21 cellular contexts compared by ENCODE assay signal in the genomic region with DNA sequence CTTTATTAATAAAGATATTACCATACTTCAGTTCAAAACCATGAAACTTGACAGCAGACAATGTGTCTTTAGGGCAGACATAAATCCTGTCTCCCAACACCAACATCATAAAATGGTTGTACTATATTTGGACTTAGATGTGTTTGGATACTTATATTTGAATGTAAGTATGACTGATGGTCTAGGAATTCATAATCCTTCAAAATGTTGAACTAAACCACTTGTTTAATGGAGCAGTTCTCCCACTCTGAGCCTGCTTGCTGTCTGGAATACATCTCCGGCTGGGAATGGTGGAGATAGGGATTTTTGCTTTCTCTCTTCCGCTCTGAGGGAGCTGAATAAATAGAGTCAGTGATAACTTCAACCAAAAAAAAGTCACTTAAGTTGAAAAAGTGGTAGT. TPM values are rescaled to one million over a fixed set of nuclear protein-coding genes. Genes with fewer than 3 reads are reported as not detected.
DNase-seq lines count a peak whose midpoint lies in the region; FAIRE-seq and TF ChIP-seq lines count a peak whose summit lies in the region.
"Had no signal": no experiment of that assay in that cellular context is flagged by ENCODE, and none has a peak within 500 bp of the region (broad histone marks: within the 10 kb centered on the region; RNA-seq: fewer than 3 reads in every experiment).

No MANE protein-coding gene starts in this region.

- dilution Hi-C loops in endothelial cell of umbilical vein (cut with MboI; ENCODE audit: extremely low pct_ligation_motif_present, low sequenced_read_pairs) = no loop called here

- H3K4me3 ChIP-seq in SJSA1 (no peak overlapping the region), endothelial cell of umbilical vein (replicated peaks in 1 of 3; ENCODE audit: insufficient read depth in 1 of 3, low read depth in 1 of 3, low read length in 3 of 3) (no peak overlapping the region), Karpas-422 (ENCODE audit: low read length) (no peak overlapping the region)
- H3K4me3 ChIP-seq: BLaER1 treated with 17β-estradiol and CSF1 and Interleukin-3, amounts not matched to agents 10 nM and 100 nM had no signal

- no peaks in the 10 kb centered on the region for H3K9me1 ChIP-seq in endothelial cell of umbilical vein (replicated peaks; ENCODE audit: control insufficient read depth, extremely low read depth, insufficient read depth, low read length)

- CTCF ChIA-PET in endothelial cell of umbilical vein (lab: Charles Lee) = interaction anchor here (2.2 to 2.3 kb wide), 2 partner anchors 10 to 127 kb away, joined by 5 to 9 read pairs; no protein-coding TSS in a partner anchor

- H3K27ac ChIP-seq in SJSA1 (peak overlapping the region; percentile 88), endothelial cell of umbilical vein (ENCODE audit: insufficient read depth, low read depth, low read length) (no peak overlapping the region), Karpas-422 (ENCODE audit: low read length) (no peak overlapping the region)
- H3K27ac ChIP-seq: BLaER1 treated with 17β-estradiol and CSF1 and Interleukin-3, amounts not matched to agents 10 nM and 100 nM had no signal

- no peaks in the 10 kb centered on the region for H3K27me3 ChIP-seq in SJSA1 (replicated peaks)
- H3K27me3 ChIP-seq in endothelial cell of umbilical vein (ENCODE audit: control insufficient read depth in 2 of 2, insufficient read depth in 2 of 2, low read length in 2 of 2) = no peaks in the 10 kb centered on the region
- 0 out of 2 replicates have a peak, but pooled peaks cover 2% of the 10 kb centered on the region for H3K27me3 ChIP-seq in Karpas-422 (ENCODE audit: low read length)
- H3K27me3 ChIP-seq: BLaER1 treated with 17β-estradiol and CSF1 and Interleukin-3, amounts not matched to agents 10 nM and 100 nM had no signal

- H3K4me2 ChIP-seq in endothelial cell of umbilical vein (ENCODE audit: insufficient read depth, low read length) (no peak overlapping the region), Karpas-422 (ENCODE audit: low read depth, low read length, poor library complexity, severe bottlenecking) (no peak overlapping the region)
- H3K4me2 ChIP-seq: BLaER1 treated with 17β-estradiol and CSF1 and Interleukin-3, amounts not matched to agents 10 nM and 100 nM had no signal

- TF ChIP-seq POLR2A in endothelial cell of umbilical vein (IDR thresholded peaks at IDR 0.05; ENCODE audit: low read depth, low read length) = no peak

- H3K79me2 ChIP-seq in endothelial cell of umbilical vein (ENCODE audit: control insufficient read depth, insufficient read depth, low read length) (no peaks in the 10 kb centered on the region), Karpas-422 (ENCODE audit: low read length) (no peaks in the 10 kb centered on the region)

- POLR2A ChIA-PET in endothelial cell of umbilical vein (lab: Charles Lee) = no interaction called here

- H3K9ac ChIP-seq in endothelial cell of umbilical vein (replicated peaks; ENCODE audit: extremely low read depth, insufficient read depth, low read length) (no peak overlapping the region), Karpas-422 (ENCODE audit: low read length) (no peak overlapping the region)
- H3K9ac ChIP-seq: BLaER1 treated with 17β-estradiol and CSF1 and Interleukin-3, amounts not matched to agents 10 nM and 100 nM had no signal

- no peak for FAIRE-seq in endothelial cell of umbilical vein (lab: Jason Lieb, UNC)

- H4K20me1 ChIP-seq in endothelial cell of umbilical vein (replicated peaks; ENCODE audit: control insufficient read depth, extremely low read depth, insufficient read depth, low read length) = no peaks in the 10 kb centered on the region
- no peaks in the 10 kb centered on the region for H4K20me1 ChIP-seq in Karpas-422 (ENCODE audit: insufficient read depth, low read depth, low read length)
- H4K20me1 ChIP-seq: BLaER1 treated with 17β-estradiol and CSF1 and Interleukin-3, amounts not matched to agents 10 nM and 100 nM had no signal

- peak; percentile 25 for DNase-seq in Daoy (ENCODE audit: low read depth)
- peak in 1 of 2 experiments; percentile 56 for DNase-seq in SJSA1 (ENCODE audit: low read depth in 1 of 2, low spot score in 2 of 2)
- DNase-seq in endothelial cell of umbilical vein (ENCODE audit: low read depth, low spot score) = peak; percentile 59
- peak; percentile 72 for DNase-seq in non-pigmented ciliary epithelial cell (ENCODE audit: low read depth)
- DNase-seq in SHP77 treated with DMSO at 0.1 percent for 48 hours (lab: John Stamatoyannopoulos, UW) = no peak
- no peak for DNase-seq in Karpas-422
- no peak for DNase-seq in NK-92 (lab: John Stamatoyannopoulos, UW; ENCODE audit: unreplicated experiment)
- DNase-seq in SKM-1 (lab: John Stamatoyannopoulos, UW; ENCODE audit: unreplicated experiment) = no peak
- DNase-seq: ACHN; activated CD4-positive, CD25-positive, alpha-beta regulatory T cell treated with anti-CD3 and anti-CD28 coated beads, Interleukin-2, amount 50 U/mL, for 72 hours; activated CD8-positive, alpha-beta T cell treated with anti-CD3 and anti-CD28 coated beads, Interleukin-2, amount 10 ng/mL, durations not matched to agents 7 days and 5 days; activated gamma-delta T cell treated with Interleukin-2 at 50 U/mL for 16 hours; amygdala; effector CD4-positive, alpha-beta T cell; NCI-H1694; NCI-H2171; NCI-H524 treated with DMSO at 0.1 percent for 48 hours; nucleus accumbens; retina; SW 1271 had no signal

- no peaks in the 10 kb centered on the region for H3K9me3 ChIP-seq in SJSA1 (replicated peaks)
- no peaks in the 10 kb centered on the region for H3K9me3 ChIP-seq in endothelial cell of umbilical vein (replicated peaks; ENCODE audit: control insufficient read depth, insufficient read depth, low read length)
- H3K9me3 ChIP-seq in Karpas-422 (ENCODE audit: low read length) = no peaks in the 10 kb centered on the region
- H3K9me3 ChIP-seq: BLaER1 treated with 17β-estradiol and CSF1 and Interleukin-3, amounts not matched to agents 10 nM and 100 nM had no signal

- H3K9me2 ChIP-seq in Karpas-422 (replicated peaks; ENCODE audit: insufficient read depth, low read length) = no peaks in the 10 kb centered on the region

- H3K36me3 ChIP-seq in SJSA1 (peaks cover 75% of the 10 kb centered on the region), endothelial cell of umbilical vein (ENCODE audit: control insufficient read depth in 2 of 2, extremely low read depth in 1 of 2, insufficient read depth in 2 of 2, low read length in 2 of 2) (peaks cover 0 to 3% of the 10 kb centered on the region in 2 experiments), Karpas-422 (ENCODE audit: insufficient read depth, low read length) (no peaks in the 10 kb centered on the region)
- H3K36me3 ChIP-seq: BLaER1 treated with 17β-estradiol and CSF1 and Interleukin-3, amounts not matched to agents 10 nM and 100 nM had no signal

- intact Hi-C loops in endothelial cell of umbilical vein (cut with micrococcal nuclease) = no loop called here

- H2AFZ ChIP-seq in endothelial cell of umbilical vein (ENCODE audit: low read depth, low read length) (no peak overlapping the region), Karpas-422 (ENCODE audit: low read length) (no peak overlapping the region)

- H3K4me1 ChIP-seq in SJSA1 (replicated peaks) = peaks cover 84% of the 10 kb centered on the region
- no peaks in the 10 kb centered on the region for H3K4me1 ChIP-seq in endothelial cell of umbilical vein (ENCODE audit: control insufficient read depth, extremely low read depth, insufficient read depth, low read length)
- peaks cover 3% of the 10 kb centered on the region; the same call in 1 of the 2 replicates for H3K4me1 ChIP-seq in Karpas-422 (ENCODE audit: low read length)
- H3K4me1 ChIP-seq: BLaER1 treated with 17β-estradiol and CSF1 and Interleukin-3, amounts not matched to agents 10 nM and 100 nM had no signal

- TF ChIP-seq CTCF in endothelial cell of umbilical vein (IDR thresholded peaks at IDR 0.05; ENCODE audit: extremely low read depth in 1 of 2, insufficient read depth in 1 of 2, low read depth in 1 of 2, low read length in 2 of 2) = no peak

- BruUV-seq in endothelial cell of umbilical vein (replicated peaks; lab: Mats Ljungman, UMichigan) = no TSS peak

TF ChIP-seq in endothelial cell of umbilical vein, 7 proteins besides CTCF, POLR2A, EP300 and RAD21:
- TF ChIP-seq FOS (IDR thresholded peaks at IDR 0.05; ENCODE audit: borderline replicate concordance, insufficient read depth, low read length) (no peak), GATA2 (IDR thresholded peaks at IDR 0.05; ENCODE audit: insufficient read depth, insufficient read length, low read depth, low read length) (no peak), POLR2AphosphoS5 (IDR thresholded peaks at IDR 0.05; ENCODE audit: insufficient read depth, low read depth, low read length) (no peak), MAX (IDR thresholded peaks at IDR 0.05; ENCODE audit: insufficient read depth, insufficient read length) (no peak), JUN (IDR thresholded peaks at IDR 0.05; ENCODE audit: borderline replicate concordance, insufficient read depth, insufficient read length, low read depth) (no peak), MYC (IDR thresholded peaks at IDR 0.05; ENCODE audit: low read depth, low read length) (no peak), EZH2 (IDR thresholded peaks at IDR 0.05; ENCODE audit: borderline replicate concordance, low read depth, low read length, severe bottlenecking) (no peak)

RNA-seq across cellular contexts. Expression of gene FBN1, which starts 10.6 kb away (rescaled TPM):
- total RNA-seq in Daoy (2014; rRNA removed; shearing (Covaris generic)) = 73.7 and 80.0 TPM in 2 replicates
- 352 and 372 TPM in 2 replicates for total RNA-seq in SJSA1 (2014; rRNA removed; shearing (Covaris generic))
- 88.1 and 111 TPM in 2 replicates for total RNA-seq in endothelial cell of umbilical vein
- polyA plus RNA-seq in endothelial cell of umbilical vein = 102 and 107 TPM in 2 replicates
- polyA plus RNA-seq in endothelial cell of umbilical vein (2011; cell fraction: cytosol; rRNA removed) = 98.4 and 101 TPM in 2 replicates
- polyA plus RNA-seq in endothelial cell of umbilical vein (2011; cell fraction: nucleus; rRNA removed) = 171 and 201 TPM in 2 replicates
- 87.6 and 98.0 TPM in 2 replicates for polyA plus RNA-seq in endothelial cell of umbilical vein (2012)
- 326 and 432 TPM in 2 replicates for polyA minus RNA-seq in endothelial cell of umbilical vein
- polyA minus RNA-seq in endothelial cell of umbilical vein (2011; cell fraction: cytosol; rRNA and poly(A)+ RNA removed) = 3.3 TPM
- 180 and 222 TPM in 2 replicates for polyA minus RNA-seq in endothelial cell of umbilical vein (2011; cell fraction: nucleus; rRNA and poly(A)+ RNA removed)
- 0.86 and 1.2 TPM in 2 replicates for total RNA-seq in Karpas-422 (2014; rRNA removed; shearing (Covaris generic); ENCODE audit: low replicate concordance)

Comparison
In these comparisons a context has a peak if more than half of its experiments do, and no peak if none do; other contexts are left out.
1. DNase-seq: peak in Daoy (single experiment), endothelial cell of umbilical vein (single experiment) and non-pigmented ciliary epithelial cell (single experiment); none in SHP77 treated with DMSO at 0.1 percent for 48 hours (single experiment), Karpas-422 (single experiment), NK-92 (single experiment) and SKM-1 (single experiment).
2. RNA of gene FBN1, which starts 10.6 kb away (total RNA-seq): 352 to 372 TPM in SJSA1, 88.1 to 111 TPM in endothelial cell of umbilical vein and 73.7 to 80.0 TPM in Daoy; 0.86 to 1.2 TPM in Karpas-422; every median in the first group is over 10 times any median in the second.